Comparison of ENCODE assay signal across 9 cellular contexts in the genomic region with DNA sequence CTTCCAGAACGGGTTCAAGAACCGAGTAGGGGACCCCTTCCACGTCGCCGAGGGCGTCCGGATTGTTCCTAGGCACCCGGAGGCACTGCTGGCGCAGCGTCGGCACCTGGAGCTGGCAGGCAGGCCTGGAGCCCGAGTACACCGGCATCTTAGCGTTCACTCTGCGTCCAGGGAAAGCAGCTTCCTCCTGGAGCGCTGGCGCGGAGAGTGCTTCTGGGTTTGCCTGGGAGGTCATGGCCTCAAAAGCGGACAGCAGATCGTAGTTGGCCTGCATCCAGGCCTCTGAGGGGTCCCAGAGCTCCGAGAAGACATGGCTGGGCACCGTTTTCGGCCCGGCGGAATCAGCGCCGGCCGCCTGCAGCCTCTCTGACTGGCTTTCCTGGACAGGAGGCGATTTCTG. TPM values are rescaled to one million over a fixed set of nuclear protein-coding genes. Genes with fewer than 3 reads are reported as not detected.
"Had no signal": no experiment of that assay in that cellular context is flagged by ENCODE, and none has a peak within 500 bp of the region (broad histone marks: within the 10 kb centered on the region; RNA-seq: fewer than 3 reads in every experiment).

No MANE protein-coding gene starts in this region.

RNA-seq across cellular contexts. Expression of a gene that starts 6.7 kb away (rescaled TPM):
- total RNA-seq: LHCN-M2, MCF 10A, NCI-H460, OCI-LY7, PC-9, Right ventricle myocardium superior, RPMI7951, SJSA1 had no signal
- polyA plus RNA-seq: SK-N-SH had no signal
